ENCODE assay signal across 28 cellular contexts in the genomic region with DNA sequence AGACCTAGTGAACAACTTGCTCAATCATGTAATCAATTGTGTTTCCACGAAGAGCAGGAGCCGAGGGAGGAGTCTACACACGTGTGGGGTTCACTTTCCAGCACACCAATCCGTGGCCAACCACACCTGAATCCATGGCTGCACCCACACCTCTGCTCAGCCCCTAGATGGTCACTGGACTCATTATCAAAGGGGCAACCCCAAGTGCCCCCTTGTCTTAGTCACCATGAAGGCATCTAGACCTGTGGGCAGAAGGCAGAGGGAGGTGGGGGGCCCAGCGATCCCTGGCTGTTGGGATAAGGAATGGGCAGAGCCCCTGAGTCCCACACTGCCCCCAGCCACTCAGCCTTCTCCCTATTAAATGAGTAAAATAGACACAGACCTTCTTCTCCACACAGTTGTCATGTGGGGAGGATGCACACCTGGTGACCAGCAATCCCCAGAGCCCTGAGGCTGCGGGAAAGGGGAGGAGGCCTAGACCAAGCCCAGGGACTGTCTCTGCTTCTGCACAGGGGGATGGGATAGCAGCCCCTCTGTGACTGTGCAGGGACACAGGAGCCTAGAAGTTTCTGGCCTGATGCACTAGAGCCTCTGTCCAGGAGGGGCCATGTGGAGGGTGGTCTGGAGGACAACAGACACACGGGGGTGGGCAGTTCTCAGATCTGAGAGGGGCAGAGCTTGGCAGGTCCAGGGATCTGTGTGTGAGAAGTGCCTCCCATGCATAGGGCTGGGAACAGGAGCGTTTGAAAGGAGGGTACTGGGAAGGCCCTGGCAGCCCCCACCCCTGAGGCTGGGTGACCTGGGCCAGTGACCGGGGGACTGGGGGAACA. TPM values are rescaled to one million over a fixed set of nuclear protein-coding genes. Genes with fewer than 3 reads are reported as not detected.
"Had no signal": no experiment of that assay in that cellular context is flagged by ENCODE, and none has a peak within 500 bp of the region (broad histone marks: within the 10 kb centered on the region; RNA-seq: fewer than 3 reads in every experiment).

No MANE protein-coding gene starts in this region.

- H3K4me3 ChIP-seq: ascending aorta, cardiac muscle cell, SJSA1 had no signal

- H3K9me3 ChIP-seq: ascending aorta, SJSA1, SK-N-SH had no signal

- H3K36me3 ChIP-seq: ascending aorta, cardiac muscle cell, SJSA1 had no signal

- H3K9me2 ChIP-seq: SK-N-SH had no signal

- H3K27ac ChIP-seq: ascending aorta, cardiac muscle cell, KMS-11, SJSA1 had no signal

- ATAC-seq: activated CD4-positive, alpha-beta T cell treated with anti-CD3 and anti-CD28 coated beads for 36 hours; activated CD4-positive, CD25-positive, alpha-beta regulatory T cell treated with anti-CD3 and anti-CD28 coated beads, Interleukin-2, amount 50 U/mL, for 24 hours; activated T-cell treated with anti-CD3 and anti-CD28 coated beads, Interleukin-2, amount 50 U/mL, for 72 hours; activated T-helper 17 cell treated with anti-CD3 and anti-CD28 coated beads, Interleukin-2, amount 50 U/mL, for 72 hours; Panc1; WTC11 had no signal

- H3K4me2 ChIP-seq: KMS-11, SK-N-SH had no signal

- H3K9ac ChIP-seq: KMS-11, SK-N-SH had no signal

- DNase-seq: activated CD4-positive, alpha-beta memory T cell treated with anti-CD3 and anti-CD28 coated beads for 36 hours; activated CD4-positive, alpha-beta T cell treated with anti-CD3 and anti-CD28 coated beads for 36 hours; activated CD4-positive, alpha-beta T cell treated with anti-CD3 and anti-CD28 coated beads, Interleukin-2, amount 10 ng/mL, durations not matched to agents 7 days and 5 days; activated naive CD4-positive, alpha-beta T cell; activated naive CD4-positive, alpha-beta T cell treated with anti-CD3 and anti-CD28 coated beads, Interleukin-2, amount 50 U/mL, for 16 hours; activated naive CD8-positive, alpha-beta T cell treated with anti-CD3 and anti-CD28 coated beads for 36 hours; activated T-cell treated with anti-CD3 and anti-CD28 coated beads, Interleukin-2, amount 50 U/mL, for 1 hour; activated T-cell treated with anti-CD3 and anti-CD28 coated beads, Interleukin-2, amount 50 U/mL, for 72 hours; amniotic stem cell; MM.1S; NCI-H1105; NCI-H1417 treated with DMSO at 0.1 percent for 48 hours; NCI-H1694 treated with DMSO at 0.1 percent for 48 hours; NCI-H2029; NCI-H226; NCI-H524 treated with DMSO at 0.1 percent for 48 hours; SHP77 treated with DMSO at 0.1 percent for 48 hours; SK-N-SH had no signal

RNA-seq across cellular contexts. Expression of a gene that starts 1.9 kb away (rescaled TPM):
- total RNA-seq: activated CD4-positive, alpha-beta memory T cell treated with anti-CD3 and anti-CD28 coated beads for 36 hours; activated CD4-positive, alpha-beta T cell treated with anti-CD3 and anti-CD28 coated beads for 36 hours; activated CD4-positive, alpha-beta T cell treated with anti-CD3 and anti-CD28 coated beads, Interleukin-2, amount 10 ng/mL, durations not matched to agents 7 days and 5 days; activated naive CD8-positive, alpha-beta T cell treated with anti-CD3 and anti-CD28 coated beads for 36 hours; activated T-cell treated with anti-CD3 and anti-CD28 coated beads, Interleukin-2, amount 50 U/mL, for 72 hours; activated T-helper 17 cell treated with anti-CD3 and anti-CD28 coated beads, Interleukin-2, amount 50 U/mL, for 72 hours; ascending aorta; cardiac muscle cell; LHCN-M2; RPMI7951; SJSA1; WTC11 had no signal
- polyA plus RNA-seq: cardiac muscle cell, SK-N-SH had no signal
